22 cellular contexts compared by ENCODE assay signal in genomic region chr9:101702257-101702656, GRCh38. TPM values are rescaled to one million over a fixed set of nuclear protein-coding genes. Genes with fewer than 3 reads are reported as not detected.
A peak's percentile ranks its signal among the peaks of the same experiment; 100 is the strongest.
DNase-seq lines count a peak whose midpoint lies in the region; ATAC-seq and TF ChIP-seq lines count a peak whose summit lies in the region.
"Had no signal": no experiment of that assay in that cellular context is flagged by ENCODE, and none has a peak within 500 bp of the region (broad histone marks: within the 10 kb centered on the region; RNA-seq: fewer than 3 reads in every experiment).

No MANE protein-coding gene starts in this region.

- H3K4me1 ChIP-seq in PC-3 (ENCODE audit: insufficient read depth, low read length), result no peaks in the 10 kb centered on the region
- H3K4me1 ChIP-seq: BE2C had no signal

- no peak overlapping the region for H3K4me3 ChIP-seq in PC-3 (ENCODE audit: low read length)
- no peak overlapping the region for H3K4me3 ChIP-seq in epithelial cell of esophagus (ENCODE audit: low read length)
- H3K4me3 ChIP-seq: K562 had no signal

- no peak for DNase-seq in activated CD4-positive, alpha-beta T cell treated with anti-CD3 and anti-CD28 coated beads for 36 hours
- no peak for DNase-seq in activated CD4-positive, alpha-beta T cell treated with anti-CD3 and anti-CD28 coated beads, Interleukin-2, amount 50 U/mL, for 48 hours
- peak; percentile 16 for DNase-seq in PC-3
- DNase-seq in epithelial cell of esophagus (ENCODE audit: low read depth), result peak; percentile 70
- DNase-seq in kidney tubule cell (ENCODE audit: low spot score), result peak; percentile 55
- no peak for DNase-seq in NCI-H1092 treated with DMSO at 0.1 percent for 48 hours (lab: John Stamatoyannopoulos, UW)
- DNase-seq in immature natural killer cell, result no peak
- DNase-seq: BE2C; C1 segment of cervical spinal cord; CD4-positive, CD25-positive, alpha-beta regulatory T cell; CD8-positive, alpha-beta memory T cell; COR-L47; DMS 273 treated with DMSO at 0.1 percent for 48 hours; DMS79; GF-D8; H9; IMR-90 had no signal

- H2AFZ ChIP-seq in PC-3 (ENCODE audit: low read length), result no peak overlapping the region

- no peak overlapping the region for H3K4me3 Mint-ChIP-seq in activated CD4-positive, alpha-beta T cell treated with anti-CD3 and anti-CD28 coated beads for 36 hours
- no peak overlapping the region for H3K4me3 Mint-ChIP-seq in immature natural killer cell
- H3K4me3 Mint-ChIP-seq: CD4-positive, CD25-positive, alpha-beta regulatory T cell; CD8-positive, alpha-beta memory T cell; H9 had no signal

- POLR2A ChIA-PET in activated CD4-positive, alpha-beta T cell treated with anti-CD3 and anti-CD28 coated beads for 36 hours (lab: Charles Lee), result no interaction called here
- POLR2A ChIA-PET in PC-3 (lab: Charles Lee; ENCODE audit: unreplicated experiment), result no interaction called here

- no TSS peak for BruUV-seq in PC-3 (replicated peaks; lab: Mats Ljungman, UMichigan)

- H3K36me3 Mint-ChIP-seq in activated CD4-positive, alpha-beta T cell treated with anti-CD3 and anti-CD28 coated beads for 36 hours (ENCODE audit: low read depth), result no peaks in the 10 kb centered on the region
- H3K36me3 Mint-ChIP-seq in immature natural killer cell, result no peaks in the 10 kb centered on the region
- H3K36me3 Mint-ChIP-seq: CD4-positive, CD25-positive, alpha-beta regulatory T cell; CD8-positive, alpha-beta memory T cell had no signal

- no peaks in the 10 kb centered on the region for H4K20me1 ChIP-seq in PC-3 (ENCODE audit: low read length)

- ATAC-seq in activated CD4-positive, alpha-beta T cell treated with anti-CD3 and anti-CD28 coated beads for 36 hours, result peak; percentile 51
- ATAC-seq in PC-3, result no peak
- ATAC-seq in HG03439 (IDR thresholded peaks at IDR 0.05; ENCODE audit: unreplicated experiment), result no peak
- ATAC-seq: K562 had no signal

- no peaks in the 10 kb centered on the region for H3F3A ChIP-seq in PC-3 (ENCODE audit: low read length, unreplicated experiment)

- H3K4me2 ChIP-seq in PC-3 (ENCODE audit: low read length), result no peak overlapping the region

- no peaks in the 10 kb centered on the region; the same call in 1 of the 2 replicates for H3K27me3 ChIP-seq in PC-3 (ENCODE audit: low read length)
- H3K27me3 ChIP-seq: BE2C had no signal

- peaks cover 4% of the 10 kb centered on the region for H3K4me1 Mint-ChIP-seq in activated CD4-positive, alpha-beta T cell treated with anti-CD3 and anti-CD28 coated beads for 36 hours
- H3K4me1 Mint-ChIP-seq in immature natural killer cell, result peaks cover 0 to 5% of the 10 kb centered on the region in 2 donors

- intact Hi-C loops in activated CD4-positive, alpha-beta T cell treated with anti-CD3 and anti-CD28 coated beads for 36 hours (cut with DNase I, micrococcal nuclease), result no loop called here
- intact Hi-C loops in PC-3 (cut with micrococcal nuclease), result no loop called here

- no peak overlapping the region for H3K27ac Mint-ChIP-seq in activated CD4-positive, alpha-beta T cell treated with anti-CD3 and anti-CD28 coated beads for 36 hours
- H3K27ac Mint-ChIP-seq in immature natural killer cell, result no peak overlapping the region
- H3K27ac Mint-ChIP-seq: CD4-positive, CD25-positive, alpha-beta regulatory T cell; CD8-positive, alpha-beta memory T cell; H9 had no signal

- no peaks in the 10 kb centered on the region for H3K9me3 ChIP-seq in PC-3 (ENCODE audit: low read length)
- H3K9me3 ChIP-seq: BE2C had no signal

- H3K9ac ChIP-seq in PC-3 (ENCODE audit: low read length), result no peak overlapping the region

- CTCF ChIA-PET in activated CD4-positive, alpha-beta T cell treated with anti-CD3 and anti-CD28 coated beads for 36 hours (lab: Charles Lee), result interaction anchor here (1.7 kb wide), 1 partner anchor 10 kb away, joined by 3 read pairs; no protein-coding TSS in a partner anchor
- CTCF ChIA-PET in PC-3 (lab: Charles Lee), result no interaction called here

- H3K79me2 ChIP-seq in PC-3 (ENCODE audit: low read length), result no peaks in the 10 kb centered on the region

- no peaks in the 10 kb centered on the region for H3K9me2 ChIP-seq in PC-3 (replicated peaks; ENCODE audit: low read length)

- H3K27ac ChIP-seq in PC-3 (ENCODE audit: low read length), result no peak overlapping the region

- TF ChIP-seq CTCF in PC-3 (conservative IDR thresholded peaks at IDR 0.05; ENCODE audit: low read depth, low read length) (no peak), epithelial cell of esophagus (IDR thresholded peaks at IDR 0.05; ENCODE audit: insufficient read depth, low read depth, low read length, missing control alignments) (no peak)

- no peaks in the 10 kb centered on the region for H3K36me3 ChIP-seq in PC-3 (ENCODE audit: low read depth, low read length)
- H3K36me3 ChIP-seq: BE2C had no signal

- no peaks in the 10 kb centered on the region for H3K9me3 Mint-ChIP-seq in activated CD4-positive, alpha-beta T cell treated with anti-CD3 and anti-CD28 coated beads for 36 hours (ENCODE audit: low read depth)
- peaks cover 0 to 8% (median 4%) of the 10 kb centered on the region in 6 donors for H3K9me3 Mint-ChIP-seq in immature natural killer cell
- H3K9me3 Mint-ChIP-seq: H9 had no signal

- peaks cover 18% of the 10 kb centered on the region for H3K27me3 Mint-ChIP-seq in activated CD4-positive, alpha-beta T cell treated with anti-CD3 and anti-CD28 coated beads for 36 hours
- peaks cover 0 to 2% (median 0%) of the 10 kb centered on the region in 3 donors for H3K27me3 Mint-ChIP-seq in immature natural killer cell (ENCODE audit: low read depth in 3 of 3)

RNA-seq across cellular contexts. Expression of gene GRIN3A, which starts 36.2 kb away (rescaled TPM):
- not detected for total RNA-seq in activated CD4-positive, alpha-beta T cell treated with anti-CD3 and anti-CD28 coated beads for 36 hours
- not detected in 2 replicates for total RNA-seq in PC-3 (2014; rRNA removed)
- polyA plus RNA-seq in immature natural killer cell, result under 1 TPM in 1 of 3 donors, not detected in 2; 0.02 TPM
- total RNA-seq: A172; CD8-positive, alpha-beta memory T cell; Daoy; H9; IMR-90; K562 had no signal
- polyA plus RNA-seq: H1, IMR-90 had no signal

Comparison
In these comparisons a context has a peak if more than half of its experiments do, and no peak if none do; other contexts are left out.
1. DNase-seq: peak in PC-3 (single experiment), epithelial cell of esophagus (single experiment) and kidney tubule cell (single experiment); none in activated CD4-positive, alpha-beta T cell treated with anti-CD3 and anti-CD28 coated beads for 36 hours (single experiment), activated CD4-positive, alpha-beta T cell treated with anti-CD3 and anti-CD28 coated beads, Interleukin-2, amount 50 U/mL, for 48 hours (0 of 2), NCI-H1092 treated with DMSO at 0.1 percent for 48 hours (single experiment) and immature natural killer cell (0 of 3).